ENCODE assay signal across 1 cellular context in the genomic region with DNA sequence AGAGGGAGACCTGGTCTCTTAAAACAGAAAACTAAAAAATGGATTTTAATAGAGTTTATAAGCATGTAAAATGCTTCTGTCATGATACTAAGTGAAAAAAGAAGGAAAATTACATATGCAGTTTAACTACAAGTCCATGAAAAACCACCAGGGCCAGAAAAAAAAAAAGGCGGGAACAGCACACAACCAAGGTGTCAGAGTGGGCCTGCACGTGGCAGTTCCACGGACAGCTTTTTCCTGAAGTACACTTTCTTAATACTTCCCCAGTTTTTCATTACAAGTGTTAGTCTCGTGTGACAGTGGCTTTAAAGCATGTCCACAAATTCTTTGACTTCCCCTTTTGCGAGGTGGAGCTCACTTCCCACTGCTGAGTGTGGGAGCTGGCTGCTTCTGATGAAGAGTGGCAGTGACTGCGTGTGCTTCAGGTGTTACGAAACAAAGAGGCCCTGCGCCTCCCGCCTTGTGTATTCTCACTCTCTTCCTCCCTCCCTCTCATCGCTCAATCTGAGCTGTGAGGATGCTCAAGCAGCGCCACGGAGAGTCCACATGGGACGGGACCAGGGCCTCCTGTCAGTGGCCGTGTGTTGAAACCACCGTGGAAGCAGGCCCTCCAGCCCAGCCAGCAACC.
TF ChIP-seq lines count a peak whose summit lies in the region.

No MANE protein-coding gene starts in this region.

TF ChIP-seq in IMR-90, 13 proteins besides CTCF, POLR2A, EP300 and RAD21:
- no peak for TF ChIP-seq RCOR1 (IDR thresholded peaks at IDR 0.05; ENCODE audit: insufficient replicate concordance, low read length)
- TF ChIP-seq CEBPB (IDR thresholded peaks at IDR 0.05; ENCODE audit: low read depth, low read length): peak; percentile 46; the same call in 1 of the 2 replicates
